ENCODE assay signal across 7 cellular contexts in the genomic region with DNA sequence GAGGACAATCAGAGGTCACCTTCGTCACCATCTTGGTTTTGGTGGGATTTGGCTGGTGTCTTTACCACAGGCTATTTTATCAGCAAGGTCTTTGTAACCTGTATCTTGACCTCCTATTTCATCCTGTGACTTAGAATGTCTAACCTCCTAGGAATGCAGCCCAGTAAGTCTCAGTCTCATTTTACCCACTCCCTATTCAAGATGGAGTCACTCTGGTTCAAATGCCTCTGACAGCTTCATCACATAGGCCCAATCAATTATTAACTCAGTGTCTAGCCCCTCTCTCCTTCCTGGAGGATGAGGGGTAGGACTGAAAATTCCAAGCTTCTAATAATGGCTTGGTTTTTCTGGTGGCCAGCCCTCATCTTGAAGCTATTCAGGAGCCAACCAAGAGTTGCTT.
"Had no signal": no experiment of that assay in that cellular context is flagged by ENCODE, and none has a peak within 500 bp of the region (broad histone marks: within the 10 kb centered on the region; RNA-seq: fewer than 3 reads in every experiment).

No MANE protein-coding gene starts in this region.

- DNase-seq: GM23248, GOT3, H7, IMR-90, KBM-7 had no signal

- H3K4me3 ChIP-seq: GM23248, HAP-1 had no signal

- H3K36me3 ChIP-seq: HAP-1 had no signal

- FAIRE-seq: HTR-8/SVneo had no signal
